In the genomic region with DNA sequence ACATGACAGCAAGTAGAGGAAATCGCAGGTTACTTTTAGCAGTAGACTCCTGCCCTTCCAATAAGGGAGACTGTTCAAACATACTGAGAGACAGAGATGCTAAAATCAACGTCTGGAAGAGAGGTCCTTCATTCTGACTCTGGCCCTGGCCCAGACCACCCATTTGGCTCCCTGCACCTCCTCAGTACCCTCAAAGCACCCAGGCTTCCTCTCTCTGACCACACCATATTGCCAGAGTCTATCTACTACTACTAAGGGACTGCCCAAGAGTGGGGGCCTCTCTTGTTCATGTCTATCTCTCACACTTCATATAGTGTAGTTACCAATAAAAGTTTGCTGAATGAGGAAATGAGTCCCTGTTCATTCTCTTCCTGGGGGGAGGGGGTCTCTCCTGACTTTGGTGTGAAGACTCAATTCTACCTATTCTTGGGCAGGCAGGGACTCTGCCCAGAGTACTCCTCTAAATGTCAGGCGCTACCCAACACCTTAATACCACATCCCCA, we compare ENCODE assay signal across 9 cellular contexts. TPM values are rescaled to one million over a fixed set of nuclear protein-coding genes. Genes with fewer than 3 reads are reported as not detected.
DNase-seq lines count a peak whose midpoint lies in the region; ATAC-seq, FAIRE-seq and TF ChIP-seq lines count a peak whose summit lies in the region.
"Had no signal": no experiment of that assay in that cellular context is flagged by ENCODE, and none has a peak within 500 bp of the region (broad histone marks: within the 10 kb centered on the region; RNA-seq: fewer than 3 reads in every experiment).

No MANE protein-coding gene starts in this region.

- H3K79me1 ChIP-seq in mesenchymal stem cell (replicated peaks; ENCODE audit: low read length, poor library complexity, severe bottlenecking) = peaks cover 23% of the 10 kb centered on the region

- H2AK5ac ChIP-seq in mesenchymal stem cell (ENCODE audit: low read length, severe bottlenecking) = peak overlapping the region; percentile 90

- TF ChIP-seq CTCF in cardiac muscle cell (IDR thresholded peaks at IDR 0.05; ENCODE audit: low read depth, low read length) (no peak), uterus (IDR thresholded peaks at IDR 0.05) (no peak)

- H2BK15ac ChIP-seq in mesenchymal stem cell (ENCODE audit: low read depth, poor library complexity, severe bottlenecking) = peak overlapping the region; percentile 65

- no peak overlapping the region for H3K14ac ChIP-seq in mesenchymal stem cell (ENCODE audit: low read length in 2 of 2)

- no peak overlapping the region for H3K4me2 ChIP-seq in mesenchymal stem cell (ENCODE audit: low read length, poor library complexity, severe bottlenecking)

- H3K23ac ChIP-seq in mesenchymal stem cell (ENCODE audit: low read length in 2 of 2) = no peak overlapping the region

- intact Hi-C loops in left ventricle myocardium superior (cut with micrococcal nuclease) = no loop called here
- intact Hi-C loops in activated CD4-positive, alpha-beta memory T cell treated with anti-CD3 and anti-CD28 coated beads for 36 hours (cut with micrococcal nuclease) = loop anchor here (1.0 to 2.0 kb wide), 4 partner anchors 9 to 106 kb away; a partner anchor contains a TSS
- intact Hi-C loops in uterus (cut with DNase I; ENCODE audit: low total_unique reads) = no loop called here

- no peak for FAIRE-seq in HTR-8/SVneo (lab: Jason Lieb, UNC)
- FAIRE-seq: G401.6 had no signal

- H3K27me3 ChIP-seq in cardiac muscle cell (no peaks in the 10 kb centered on the region), mesenchymal stem cell (ENCODE audit: control insufficient read depth in 1 of 2, insufficient read depth in 1 of 2, low read length in 2 of 2) (no peaks in the 10 kb centered on the region), uterus (no peaks in the 10 kb centered on the region)

- 79% methylated on average over 3 of the region's 3 CpGs for WGBS in mesenchymal stem cell

- no peaks in the 10 kb centered on the region for H3K27me3 Mint-ChIP-seq in activated CD4-positive, alpha-beta memory T cell treated with anti-CD3 and anti-CD28 coated beads for 36 hours

- peak overlapping the region; percentile 64 for H3K27ac ChIP-seq in cardiac muscle cell
- no peak overlapping the region for H3K27ac ChIP-seq in mesenchymal stem cell (ENCODE audit: low read length, poor library complexity, severe bottlenecking)
- H3K27ac ChIP-seq in uterus = peak overlapping the region; percentile 95 to 96

- no peak for DNase-seq in cardiac muscle cell (ENCODE audit: low read depth in 1 of 2, low spot score in 1 of 2)
- DNase-seq in left ventricle myocardium superior = no peak
- DNase-seq in activated CD4-positive, alpha-beta memory T cell treated with anti-CD3 and anti-CD28 coated beads for 36 hours = no peak
- DNase-seq in mesenchymal stem cell = no peak
- no peak for DNase-seq in uterus
- no peak for DNase-seq in HTR-8/SVneo (ENCODE audit: insufficient read length, low spot score)
- no peak for DNase-seq in A172 (ENCODE audit: low spot score)

- POLR2A ChIA-PET in activated CD4-positive, alpha-beta memory T cell treated with anti-CD3 and anti-CD28 coated beads for 36 hours (lab: Charles Lee) = interaction anchor here (1.2 to 2.8 kb wide), 4 partner anchors 9 to 32 kb away, joined by 3 to 14 read pairs (median 7); a partner anchor contains a TSS

- peak overlapping the region; percentile 22 to 93 for H2BK12ac ChIP-seq in mesenchymal stem cell (ENCODE audit: low read length in 2 of 2)

- H3K9me3 ChIP-seq in cardiac muscle cell (ENCODE audit: low read depth) = no peaks in the 10 kb centered on the region
- H3K9me3 ChIP-seq in mesenchymal stem cell (ENCODE audit: control insufficient read depth, low read length) = no peaks in the 10 kb centered on the region
- H3K9me3 ChIP-seq in uterus = peaks cover 0 to under 1% of the 10 kb centered on the region in 2 donors

- no peak overlapping the region for H2AFZ ChIP-seq in mesenchymal stem cell (ENCODE audit: low read depth, low read length)

- H3K36me3 ChIP-seq in cardiac muscle cell (no peaks in the 10 kb centered on the region), mesenchymal stem cell (ENCODE audit: control insufficient read depth in 1 of 2, insufficient read depth in 2 of 2, low read depth in 1 of 2, low read length in 2 of 2) (no peaks in the 10 kb centered on the region), uterus (no peaks in the 10 kb centered on the region)

- H3K4me1 Mint-ChIP-seq in activated CD4-positive, alpha-beta memory T cell treated with anti-CD3 and anti-CD28 coated beads for 36 hours (ENCODE audit: low read depth) = peaks cover 96% of the 10 kb centered on the region

- peak overlapping the region; percentile 97 for H3K27ac Mint-ChIP-seq in activated CD4-positive, alpha-beta memory T cell treated with anti-CD3 and anti-CD28 coated beads for 36 hours

- TF ChIP-seq POLR2A in uterus (IDR thresholded peaks at IDR 0.05) = no peak

- H4K8ac ChIP-seq in mesenchymal stem cell (ENCODE audit: low read length) = no peak overlapping the region

- peaks cover 65% of the 10 kb centered on the region for H3K4me1 ChIP-seq in cardiac muscle cell (ENCODE audit: low read depth)
- H3K4me1 ChIP-seq in mesenchymal stem cell (ENCODE audit: control insufficient read depth, insufficient read depth, low read depth, low read length) = peaks cover 41% of the 10 kb centered on the region
- peaks cover 36% of the 10 kb centered on the region in 2 donors for H3K4me1 ChIP-seq in uterus

- H3K9ac ChIP-seq in mesenchymal stem cell (ENCODE audit: low read length) = peak overlapping the region; percentile 69

- CTCF ChIA-PET in activated CD4-positive, alpha-beta memory T cell treated with anti-CD3 and anti-CD28 coated beads for 36 hours (lab: Charles Lee) = interaction anchor here (1.3 to 1.9 kb wide), 3 partner anchors 9 to 68 kb away, joined by 3 to 7 read pairs (median 5); a partner anchor contains a TSS

- H3K4me3 Mint-ChIP-seq in activated CD4-positive, alpha-beta memory T cell treated with anti-CD3 and anti-CD28 coated beads for 36 hours = peak overlapping the region; percentile 66

- H3K9me3 Mint-ChIP-seq in activated CD4-positive, alpha-beta memory T cell treated with anti-CD3 and anti-CD28 coated beads for 36 hours = no peaks in the 10 kb centered on the region

- H3K4ac ChIP-seq in mesenchymal stem cell (ENCODE audit: low read depth in 1 of 2, low read length in 2 of 2) = peak overlapping the region; percentile 47 to 91

- H2BK120ac ChIP-seq in mesenchymal stem cell (ENCODE audit: low read depth, low read length) = peak overlapping the region; percentile 74

- H3K4me3 ChIP-seq in cardiac muscle cell = no peak overlapping the region
- H3K4me3 ChIP-seq in mesenchymal stem cell (ENCODE audit: insufficient read depth in 1 of 2, low read depth in 1 of 2, low read length in 2 of 2) = peak overlapping the region in 1 of 2 experiments; percentile 22
- H3K4me3 ChIP-seq in uterus = no peak overlapping the region

- H2BK5ac ChIP-seq in mesenchymal stem cell (ENCODE audit: low read depth, low read length, poor library complexity, severe bottlenecking) = peak overlapping the region; percentile 22

- peaks cover 3% of the 10 kb centered on the region for H3K36me3 Mint-ChIP-seq in activated CD4-positive, alpha-beta memory T cell treated with anti-CD3 and anti-CD28 coated beads for 36 hours

- H4K91ac ChIP-seq in mesenchymal stem cell (ENCODE audit: low read length) = peak overlapping the region; percentile 87

- H3K18ac ChIP-seq in mesenchymal stem cell (ENCODE audit: low read depth in 1 of 2, low read length in 2 of 2) = peak overlapping the region; percentile 5 to 93

- ATAC-seq in left ventricle myocardium superior = no peak
- ATAC-seq in GM19452 (IDR thresholded peaks at IDR 0.05; ENCODE audit: unreplicated experiment) = no peak

RNA-seq across cellular contexts. Expression of a gene that starts 8.5 kb away (rescaled TPM):
- total RNA-seq in cardiac muscle cell = 24.8 and 33.6 TPM in 2 replicates
- 22.1 and 30.0 TPM in 2 replicates for polyA plus RNA-seq in cardiac muscle cell
- total RNA-seq in left ventricle myocardium superior = 42.5 TPM
- total RNA-seq in activated CD4-positive, alpha-beta memory T cell treated with anti-CD3 and anti-CD28 coated beads for 36 hours = 10 to 100 TPM; 76.6 to 78.0 TPM
- 58.5 TPM for polyA plus RNA-seq in mesenchymal stem cell (2013, experiment 1 of 2)
- 58.1 TPM for polyA plus RNA-seq in mesenchymal stem cell (2013, experiment 2 of 2)
- 10 to 100 TPM; 13.1 to 66.3 (median 37.1) TPM for total RNA-seq in uterus
- 15.2 and 19.8 TPM in 2 replicates for total RNA-seq in A172 (2014; rRNA removed; shearing (Covaris generic))
